32 cellular contexts compared by ENCODE assay signal in genomic region chr19:50192463-50193211, GRCh38. TPM values are rescaled to one million over a fixed set of nuclear protein-coding genes. Genes with fewer than 3 reads are reported as not detected.
"Had no signal": no experiment of that assay in that cellular context is flagged by ENCODE, and none has a peak within 500 bp of the region (broad histone marks: within the 10 kb centered on the region; RNA-seq: fewer than 3 reads in every experiment).

No MANE protein-coding gene starts in this region.

- H3K9me3 ChIP-seq: breast epithelium, colonic mucosa, SJSA1 had no signal

- H3K27ac ChIP-seq: breast epithelium, RWPE1, SJSA1 had no signal

- H3K4me3 ChIP-seq: breast epithelium, SJSA1 had no signal

- ATAC-seq: activated T-helper 17 cell treated with anti-CD3 and anti-CD28 coated beads, Interleukin-2, amount 50 U/mL, for 72 hours; Panc1; T-helper 17 cell had no signal

- H3K4me3 Mint-ChIP-seq: activated CD4-positive, alpha-beta memory T cell treated with anti-CD3 and anti-CD28 coated beads for 36 hours; activated CD4-positive, alpha-beta T cell treated with anti-CD3 and anti-CD28 coated beads, Interleukin-2, amount 10 ng/mL, durations not matched to agents 7 days and 5 days; activated naive CD4-positive, alpha-beta T cell treated with anti-CD3 and anti-CD28 coated beads, Interleukin-2, amount 10 ng/mL, durations not matched to agents 7 days and 5 days; activated naive CD8-positive, alpha-beta T cell treated with anti-CD3 and anti-CD28 coated beads, Interleukin-2, amount 10 ng/mL, durations not matched to agents 7 days and 5 days; activated T-helper 17 cell treated with anti-CD3 and anti-CD28 coated beads, Interleukin-2, amount 50 U/mL, for 72 hours; T-helper 17 cell had no signal

- H3K36me3 Mint-ChIP-seq: activated CD4-positive, alpha-beta memory T cell treated with anti-CD3 and anti-CD28 coated beads for 36 hours; activated naive CD4-positive, alpha-beta T cell treated with anti-CD3 and anti-CD28 coated beads, Interleukin-2, amount 10 ng/mL, durations not matched to agents 7 days and 5 days; activated naive CD8-positive, alpha-beta T cell treated with anti-CD3 and anti-CD28 coated beads, Interleukin-2, amount 10 ng/mL, durations not matched to agents 7 days and 5 days had no signal

- H3K27me3 ChIP-seq: colonic mucosa had no signal

- H3K9me3 Mint-ChIP-seq: activated CD4-positive, alpha-beta memory T cell treated with anti-CD3 and anti-CD28 coated beads for 36 hours; activated CD4-positive, alpha-beta T cell treated with anti-CD3 and anti-CD28 coated beads, Interleukin-2, amount 10 ng/mL, durations not matched to agents 7 days and 5 days; activated naive CD8-positive, alpha-beta T cell treated with anti-CD3 and anti-CD28 coated beads, Interleukin-2, amount 10 ng/mL, durations not matched to agents 7 days and 5 days; activated T-helper 17 cell treated with anti-CD3 and anti-CD28 coated beads, Interleukin-2, amount 50 U/mL, for 72 hours had no signal

- H3K27ac Mint-ChIP-seq: activated CD4-positive, alpha-beta memory T cell treated with anti-CD3 and anti-CD28 coated beads for 36 hours; activated CD4-positive, alpha-beta T cell treated with anti-CD3 and anti-CD28 coated beads, Interleukin-2, amount 10 ng/mL, durations not matched to agents 7 days and 5 days; activated naive CD4-positive, alpha-beta T cell treated with anti-CD3 and anti-CD28 coated beads, Interleukin-2, amount 10 ng/mL, durations not matched to agents 7 days and 5 days; activated naive CD8-positive, alpha-beta T cell treated with anti-CD3 and anti-CD28 coated beads, Interleukin-2, amount 10 ng/mL, durations not matched to agents 7 days and 5 days; activated T-helper 17 cell treated with anti-CD3 and anti-CD28 coated beads, Interleukin-2, amount 50 U/mL, for 72 hours; T-helper 17 cell had no signal

- DNase-seq: activated CD4-positive, alpha-beta memory T cell treated with anti-CD3 and anti-CD28 coated beads for 36 hours; activated CD4-positive, alpha-beta T cell treated with anti-CD3 and anti-CD28 coated beads, Interleukin-2, amount 10 ng/mL, durations not matched to agents 7 days and 5 days; activated CD4-positive, CD25-positive, alpha-beta regulatory T cell; activated CD8-positive, alpha-beta memory T cell treated with anti-CD3 and anti-CD28 coated beads for 24 hours; activated gamma-delta T cell; activated naive CD4-positive, alpha-beta T cell treated with anti-CD3 and anti-CD28 coated beads, Interleukin-2, amount 10 ng/mL, durations not matched to agents 7 days and 5 days; activated naive CD8-positive, alpha-beta T cell treated with anti-CD3 and anti-CD28 coated beads, Interleukin-2, amount 10 ng/mL, durations not matched to agents 7 days and 5 days; activated T-cell treated with anti-CD3 and anti-CD28 coated beads for 4 hours; activated T-cell treated with anti-CD3 and anti-CD28 coated beads, Interleukin-2, amount 50 U/mL, for 48 hours; aorta; caudate nucleus; colonic mucosa; Kasumi-1; NCI-H1092; NCI-H1417; NCI-H1930; NCI-H2107; NCI-H2171 treated with DMSO at 0.1 percent for 48 hours; NCI-H226; NCI-H526; NCI-H82; Right ventricle myocardium superior; T-helper 17 cell; T-helper 9 cell had no signal

- H3K4me1 Mint-ChIP-seq: activated CD4-positive, alpha-beta T cell treated with anti-CD3 and anti-CD28 coated beads, Interleukin-2, amount 10 ng/mL, durations not matched to agents 7 days and 5 days; activated naive CD4-positive, alpha-beta T cell treated with anti-CD3 and anti-CD28 coated beads, Interleukin-2, amount 10 ng/mL, durations not matched to agents 7 days and 5 days; activated T-helper 17 cell treated with anti-CD3 and anti-CD28 coated beads, Interleukin-2, amount 50 U/mL, for 72 hours; T-helper 17 cell had no signal

- H3K4me1 ChIP-seq: breast epithelium, colonic mucosa, SJSA1 had no signal

- H3K36me3 ChIP-seq: breast epithelium, colonic mucosa, SJSA1 had no signal

RNA-seq across cellular contexts. Expression of gene MYH14, which starts 10.8 kb away (rescaled TPM):
- total RNA-seq: activated CD4-positive, alpha-beta memory T cell treated with anti-CD3 and anti-CD28 coated beads for 36 hours; activated CD4-positive, alpha-beta T cell treated with anti-CD3 and anti-CD28 coated beads, Interleukin-2, amount 10 ng/mL, durations not matched to agents 7 days and 5 days; activated naive CD8-positive, alpha-beta T cell treated with anti-CD3 and anti-CD28 coated beads, Interleukin-2, amount 10 ng/mL, durations not matched to agents 7 days and 5 days; activated T-helper 17 cell treated with anti-CD3 and anti-CD28 coated beads, Interleukin-2, amount 50 U/mL, for 72 hours; OCI-LY7; SJSA1; T-helper 17 cell had no signal

RNA-seq across cellular contexts. Expression of gene IZUMO2, which starts 29.6 kb away (rescaled TPM):
- total RNA-seq: activated CD4-positive, alpha-beta memory T cell treated with anti-CD3 and anti-CD28 coated beads for 36 hours; activated CD4-positive, alpha-beta T cell treated with anti-CD3 and anti-CD28 coated beads, Interleukin-2, amount 10 ng/mL, durations not matched to agents 7 days and 5 days; activated naive CD8-positive, alpha-beta T cell treated with anti-CD3 and anti-CD28 coated beads, Interleukin-2, amount 10 ng/mL, durations not matched to agents 7 days and 5 days; activated T-helper 17 cell treated with anti-CD3 and anti-CD28 coated beads, Interleukin-2, amount 50 U/mL, for 72 hours; aorta; breast epithelium; cerebellum; NCI-H460; OCI-LY7; Right ventricle myocardium superior; SJSA1; T-helper 17 cell had no signal
- polyA plus RNA-seq: aorta had no signal
